ENCODE assay signal across 20 cellular contexts in genomic region chr17:73539176-73539575, GRCh38.
"Had no signal": no experiment of that assay in that cellular context is flagged by ENCODE, and none has a peak within 500 bp of the region (broad histone marks: within the 10 kb centered on the region; RNA-seq: fewer than 3 reads in every experiment).

No MANE protein-coding gene starts in this region.

- H3K36me3 Mint-ChIP-seq: mesothelial cell of epicardium; natural killer cell treated with Interleukin-12 subunit alpha and Interleukin-12 subunit beta and Interleukin-15 and Interleukin-18, amount 100 ng/mL, for 72 hours; stimulated activated effector memory CD8-positive, alpha-beta T cell treated with anti-CD3 and anti-CD28 coated beads, Interleukin-12 subunit alpha, Interleukin-12 subunit beta, amount 100 ng/mL, for 72 hours had no signal

- H3K27ac Mint-ChIP-seq: mesothelial cell of epicardium; natural killer cell treated with Interleukin-12 subunit alpha and Interleukin-12 subunit beta and Interleukin-15 and Interleukin-18, amount 100 ng/mL, for 72 hours; stimulated activated effector memory CD8-positive, alpha-beta T cell treated with anti-CD3 and anti-CD28 coated beads, Interleukin-12 subunit alpha, Interleukin-12 subunit beta, amount 100 ng/mL, for 72 hours; stimulated activated naive CD8-positive, alpha-beta T cell treated with anti-CD3 and anti-CD28 coated beads, Interleukin-15, Interleukin-2, amounts not matched to agents 100 ng/mL and 50 ng/mL, for 24 hours had no signal

- H3K4me1 ChIP-seq: heart left ventricle, psoas muscle, right lobe of liver, tibial artery, upper lobe of right lung had no signal

- H3K4me3 ChIP-seq: coronary artery, dorsolateral prefrontal cortex, heart left ventricle, psoas muscle, right lobe of liver, tibial artery, upper lobe of right lung had no signal

- H3K9me3 ChIP-seq: heart left ventricle, psoas muscle, right lobe of liver, tibial artery, upper lobe of right lung had no signal

- H3K27me3 Mint-ChIP-seq: stimulated activated naive CD8-positive, alpha-beta T cell treated with anti-CD3 and anti-CD28 coated beads, Interleukin-15, Interleukin-2, amounts not matched to agents 100 ng/mL and 50 ng/mL, for 24 hours had no signal

- H3K27ac ChIP-seq: coronary artery, dorsolateral prefrontal cortex, heart left ventricle, psoas muscle, right lobe of liver, tibial artery, upper lobe of right lung had no signal

- ATAC-seq: esophagus mucosa; heart left ventricle; left lobe of liver; natural killer cell treated with Interleukin-12 subunit alpha and Interleukin-12 subunit beta and Interleukin-15 and Interleukin-18, amount 100 ng/mL, for 72 hours; psoas muscle; right lobe of liver; stimulated activated effector memory CD8-positive, alpha-beta T cell treated with anti-CD3 and anti-CD28 coated beads, Interleukin-12 subunit alpha, Interleukin-12 subunit beta, amount 100 ng/mL, for 72 hours; upper lobe of right lung had no signal

- DNase-seq: dorsolateral prefrontal cortex; effector CD8-positive, alpha-beta T cell; heart left ventricle; hippocampal formation; kidney glomerular epithelial cell; mammary epithelial cell; psoas muscle; retina; right lobe of liver; stimulated activated CD4-positive, alpha-beta T cell treated with anti-CD3 and anti-CD28 coated beads, Interleukin-4, amount 100 ng/mL, for 1 hour; stimulated activated CD8-positive, alpha-beta memory T cell treated with anti-CD3 and anti-CD28 coated beads, Interleukin-4, amount 100 ng/mL, for 48 hours; tibial artery; upper lobe of right lung had no signal

- H3K27me3 ChIP-seq: heart left ventricle, right lobe of liver had no signal

- H3K36me3 ChIP-seq: heart left ventricle, right lobe of liver, tibial artery, upper lobe of right lung had no signal

- H3K9me3 Mint-ChIP-seq: mesothelial cell of epicardium; natural killer cell treated with Interleukin-12 subunit alpha and Interleukin-12 subunit beta and Interleukin-15 and Interleukin-18, amount 100 ng/mL, for 72 hours; stimulated activated effector memory CD8-positive, alpha-beta T cell treated with anti-CD3 and anti-CD28 coated beads, Interleukin-12 subunit alpha, Interleukin-12 subunit beta, amount 100 ng/mL, for 72 hours; stimulated activated naive CD8-positive, alpha-beta T cell treated with anti-CD3 and anti-CD28 coated beads, Interleukin-15, Interleukin-2, amounts not matched to agents 100 ng/mL and 50 ng/mL, for 24 hours had no signal

- H3K4me3 Mint-ChIP-seq: mesothelial cell of epicardium; natural killer cell treated with Interleukin-12 subunit alpha and Interleukin-12 subunit beta and Interleukin-15 and Interleukin-18, amount 100 ng/mL, for 72 hours; stimulated activated effector memory CD8-positive, alpha-beta T cell treated with anti-CD3 and anti-CD28 coated beads, Interleukin-12 subunit alpha, Interleukin-12 subunit beta, amount 100 ng/mL, for 72 hours; stimulated activated naive CD8-positive, alpha-beta T cell treated with anti-CD3 and anti-CD28 coated beads, Interleukin-15, Interleukin-2, amounts not matched to agents 100 ng/mL and 50 ng/mL, for 24 hours had no signal

- H3K4me1 Mint-ChIP-seq: stimulated activated effector memory CD8-positive, alpha-beta T cell treated with anti-CD3 and anti-CD28 coated beads, Interleukin-12 subunit alpha, Interleukin-12 subunit beta, amount 100 ng/mL, for 72 hours had no signal
